In the genomic region with DNA sequence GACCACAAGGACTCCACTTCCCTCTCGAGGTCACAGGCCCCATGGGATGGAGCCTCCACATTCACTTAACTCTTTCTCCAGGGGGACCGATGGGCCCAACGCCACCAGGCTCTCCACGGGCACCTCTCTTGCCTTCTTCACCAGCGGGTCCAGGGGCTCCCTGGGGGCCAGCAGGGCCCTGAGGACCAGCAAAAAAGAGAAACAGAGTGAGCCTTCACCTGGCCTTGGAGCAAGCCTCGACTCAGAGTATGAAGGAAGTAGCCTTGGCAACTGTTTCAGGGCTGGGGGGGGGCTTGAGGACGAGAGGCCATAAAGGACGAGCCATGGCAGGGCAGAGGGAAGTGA, we compare ENCODE assay signal across 30 cellular contexts. TPM values are rescaled to one million over a fixed set of nuclear protein-coding genes. Genes with fewer than 3 reads are reported as not detected.
"Had no signal": no experiment of that assay in that cellular context is flagged by ENCODE, and none has a peak within 500 bp of the region (broad histone marks: within the 10 kb centered on the region; RNA-seq: fewer than 3 reads in every experiment).

No MANE protein-coding gene starts in this region.

- FAIRE-seq: colon, endothelial cell of umbilical vein had no signal

- H3K27ac ChIP-seq: coronary artery, dorsolateral prefrontal cortex, epithelial cell of prostate, esophagus squamous epithelium, gastrocnemius medialis, heart right ventricle, left lung, lower lobe of right lung had no signal

- H3K27me3 ChIP-seq: gastrocnemius medialis, left lung had no signal

- H3K9me3 ChIP-seq: esophagus squamous epithelium, gastrocnemius medialis, heart right ventricle, left lung, lower lobe of right lung, mucosa of descending colon had no signal

- H3K36me3 ChIP-seq: esophagus squamous epithelium, gastrocnemius medialis, heart right ventricle, left lung, lower lobe of right lung had no signal

- H3K4me3 ChIP-seq: coronary artery, dorsolateral prefrontal cortex, esophagus squamous epithelium, gastrocnemius medialis, heart right ventricle, left lung, lower lobe of right lung, mucosa of descending colon had no signal

- H3K4me1 ChIP-seq: left lung, lower lobe of right lung had no signal

- DNase-seq: cerebellar nuclear complex; dermis blood vessel endothelial cell; effector CD4-positive, alpha-beta T cell; effector memory CD4-positive, alpha-beta T cell; erythroblast; esophagus squamous epithelium; foreskin fibroblast; foreskin melanocyte; gastrocnemius medialis; glutamatergic neuron; head of caudate nucleus; heart right ventricle; hypothalamus; immature natural killer cell; islet precursor cell; left cardiac atrium; left ventricle myocardium superior; lower lobe of right lung; mesenchymal stem cell had no signal

RNA-seq across cellular contexts. Expression of gene COL2A1, which starts 18.0 kb away (rescaled TPM):
- total RNA-seq: dermis blood vessel endothelial cell, endothelial cell of umbilical vein, esophagus mucosa, esophagus squamous epithelium, gastrocnemius medialis, glomerular endothelial cell, left cardiac atrium, lower lobe of right lung, lung microvascular endothelial cell, mesenteric fat pad had no signal
- polyA plus RNA-seq: endothelial cell of umbilical vein, immature natural killer cell had no signal
